Comparison of ENCODE assay signal across 9 cellular contexts in genomic region chr11:118522571-118523072, GRCh38. TPM values are rescaled to one million over a fixed set of nuclear protein-coding genes. Genes with fewer than 3 reads are reported as not detected.
DNase-seq lines count a peak whose midpoint lies in the region; ATAC-seq and TF ChIP-seq lines count a peak whose summit lies in the region.
"Had no signal": no experiment of that assay in that cellular context is flagged by ENCODE, and none has a peak within 500 bp of the region (broad histone marks: within the 10 kb centered on the region; RNA-seq: fewer than 3 reads in every experiment).

No MANE protein-coding gene starts in this region.

- H3K36me3 Mint-ChIP-seq in stimulated activated memory B cell treated with anti-CD40 and anti-IgM and Interleukin-4, amounts not matched to agents 10 μg/mL and 1 μg/mL and 100 μg/mL, for 72 hours: peaks cover 42% of the 10 kb centered on the region

- POLR2A ChIA-PET in PC-9 (lab: Charles Lee; ENCODE audit: unreplicated experiment): interaction anchor here (0.6 kb wide), 1 partner anchor 113 kb away, joined by 4 read pairs; no protein-coding TSS in a partner anchor

- peaks cover 8% of the 10 kb centered on the region for H3K4me1 Mint-ChIP-seq in stimulated activated memory B cell treated with anti-CD40 and anti-IgM and Interleukin-4, amounts not matched to agents 10 μg/mL and 1 μg/mL and 100 μg/mL, for 72 hours

- intact Hi-C loops in PC-9 (cut with micrococcal nuclease; ENCODE audit: unreplicated experiment): no loop called here

- TF ChIP-seq CTCF in PC-9 (conservative IDR thresholded peaks at IDR 0.05): peak; percentile 47; the same call in 1 of the 2 replicates

- H3K9me3 ChIP-seq in PC-9 (ENCODE audit: insufficient read depth, low read depth): no peaks in the 10 kb centered on the region

- CTCF ChIA-PET in PC-9 (lab: Charles Lee): no interaction called here

- H3K36me3 ChIP-seq in PC-9 (ENCODE audit: low read depth): peaks cover 41% of the 10 kb centered on the region

- DNase-seq in SIG-M5 treated with dmso at 0.1 percent for 504 hours (lab: John Stamatoyannopoulos, UW; ENCODE audit: unreplicated experiment) (peak; percentile 40), SIG-M5 (lab: John Stamatoyannopoulos, UW) (no peak), PC-9 (no peak), glomerular visceral epithelial cell (ENCODE audit: extremely low spot score) (peak; percentile 35), activated gamma-delta T cell treated with Interleukin-2 at 50 U/mL for 16 hours (no peak)
- DNase-seq in activated naive CD4-positive, alpha-beta T cell treated with anti-CD3 and anti-CD28 coated beads, Interleukin-2, amount 50 U/mL, for 16 hours: no peak
- DNase-seq: NCI-H1930 had no signal

- H3K79me2 ChIP-seq in PC-9 (ENCODE audit: low read depth): no peaks in the 10 kb centered on the region

- peaks cover 26% of the 10 kb centered on the region for H3F3A ChIP-seq in PC-9 (ENCODE audit: insufficient read depth, low read depth)

- no peaks in the 10 kb centered on the region for H3K27me3 ChIP-seq in PC-9 (ENCODE audit: insufficient read depth, low read depth)

- H4K20me1 ChIP-seq in PC-9 (ENCODE audit: insufficient read depth): no peaks in the 10 kb centered on the region

- H2AFZ ChIP-seq in PC-9: no peak overlapping the region

- H3K27ac Mint-ChIP-seq in stimulated activated memory B cell treated with anti-CD40 and anti-IgM and Interleukin-4, amounts not matched to agents 10 μg/mL and 1 μg/mL and 100 μg/mL, for 72 hours: peak overlapping the region; percentile 40

- no peak for ATAC-seq in stimulated activated memory B cell treated with anti-CD40 and anti-IgM and Interleukin-4, amounts not matched to agents 10 μg/mL and 1 μg/mL and 100 μg/mL, for 72 hours
- ATAC-seq in GM21576 (IDR thresholded peaks at IDR 0.05; ENCODE audit: unreplicated experiment): no peak

- H3K27me3 Mint-ChIP-seq in stimulated activated memory B cell treated with anti-CD40 and anti-IgM and Interleukin-4, amounts not matched to agents 10 μg/mL and 1 μg/mL and 100 μg/mL, for 72 hours: no peaks in the 10 kb centered on the region

- no peaks in the 10 kb centered on the region for H3K9me2 ChIP-seq in PC-9 (ENCODE audit: insufficient read depth)

- no peak overlapping the region for H3K27ac ChIP-seq in PC-9

- H3K4me3 ChIP-seq in PC-9: no peak overlapping the region

- H3K9me3 Mint-ChIP-seq in stimulated activated memory B cell treated with anti-CD40 and anti-IgM and Interleukin-4, amounts not matched to agents 10 μg/mL and 1 μg/mL and 100 μg/mL, for 72 hours: no peaks in the 10 kb centered on the region

- no TSS peak for BruUV-seq in PC-9 (replicated peaks; lab: Mats Ljungman, UMichigan)

- no peak overlapping the region for H3K4me3 Mint-ChIP-seq in stimulated activated memory B cell treated with anti-CD40 and anti-IgM and Interleukin-4, amounts not matched to agents 10 μg/mL and 1 μg/mL and 100 μg/mL, for 72 hours

- H3K4me2 ChIP-seq in PC-9: no peak overlapping the region

- H3K4me1 ChIP-seq in PC-9 (replicated peaks; ENCODE audit: insufficient read depth): peaks cover 10% of the 10 kb centered on the region

RNA-seq across cellular contexts. Expression of gene TTC36, which starts 4.7 kb away (rescaled TPM):
- 0.41 and 1.4 TPM in 2 replicates for total RNA-seq in PC-9 (2021)

RNA-seq across cellular contexts. Expression of gene TMEM25, which starts 8.4 kb away (rescaled TPM):
- 14.1 and 21.2 TPM in 2 replicates for total RNA-seq in PC-9 (2021)

RNA-seq across cellular contexts. Expression of gene IFT46, which starts 43.1 kb away (rescaled TPM):
- total RNA-seq in PC-9 (2021): 19.2 and 22.1 TPM in 2 replicates

RNA-seq across cellular contexts. Expression of gene ARCN1, which starts 49.6 kb away (rescaled TPM):
- 79.8 and 105 TPM in 2 replicates for total RNA-seq in PC-9 (2021)

Comparison
In these comparisons a context has a peak if more than half of its experiments do, and no peak if none do; other contexts are left out.
1. DNase-seq: peak in SIG-M5 treated with dmso at 0.1 percent for 504 hours (single experiment) and glomerular visceral epithelial cell (single experiment); none in SIG-M5 (single experiment), PC-9 (0 of 2), activated naive CD4-positive, alpha-beta T cell treated with anti-CD3 and anti-CD28 coated beads, Interleukin-2, amount 50 U/mL, for 16 hours (single experiment) and activated gamma-delta T cell treated with Interleukin-2 at 50 U/mL for 16 hours (single experiment).